25 cellular contexts compared by ENCODE assay signal in genomic region chr17:48624118-48624517, GRCh38. TPM values are rescaled to one million over a fixed set of nuclear protein-coding genes. Genes with fewer than 3 reads are reported as not detected.
DNase-seq lines count a peak whose midpoint lies in the region; ATAC-seq, FAIRE-seq and TF ChIP-seq lines count a peak whose summit lies in the region.
"Had no signal": no experiment of that assay in that cellular context is flagged by ENCODE, and none has a peak within 500 bp of the region (broad histone marks: within the 10 kb centered on the region; RNA-seq: fewer than 3 reads in every experiment).

No MANE protein-coding gene starts in this region.

- no peak for ATAC-seq in activated T-cell treated with anti-CD3 and anti-CD28 coated beads, Interleukin-2, amount 50 U/mL, for 4 hours
- ATAC-seq in stimulated activated naive B cell treated with anti-CD40 and anti-IgM and Interleukin-4, amounts not matched to agents 10 μg/mL and 1 μg/mL and 100 μg/mL, for 72 hours (replicated peaks): no peak
- ATAC-seq in GM21515 (IDR thresholded peaks at IDR 0.05; ENCODE audit: unreplicated experiment): no peak
- ATAC-seq: foreskin keratinocyte had no signal

- H3K27ac ChIP-seq in SK-N-MC (no peak overlapping the region), kidney (ENCODE audit: low read depth in 2 of 2, low read length in 2 of 2) (peak overlapping the region in 1 of 2 donors; percentile 91)
- H3K27ac ChIP-seq: breast epithelium, foreskin keratinocyte, vagina had no signal

- peaks cover 86% of the 10 kb centered on the region for H3K27me3 Mint-ChIP-seq in activated T-cell treated with anti-CD3 and anti-CD28 coated beads, Interleukin-2, amount 50 U/mL, for 4 hours (ENCODE audit: low read depth)
- H3K27me3 Mint-ChIP-seq in stimulated activated naive B cell treated with anti-CD40 and anti-IgM and Interleukin-4, amounts not matched to agents 10 μg/mL and 1 μg/mL and 100 μg/mL, for 72 hours: peaks cover 74 to 94% of the 10 kb centered on the region in 2 donors

- no peaks in the 10 kb centered on the region for H3K9me3 Mint-ChIP-seq in activated T-cell treated with anti-CD3 and anti-CD28 coated beads, Interleukin-2, amount 50 U/mL, for 4 hours
- no peaks in the 10 kb centered on the region for H3K9me3 Mint-ChIP-seq in stimulated activated naive B cell treated with anti-CD40 and anti-IgM and Interleukin-4, amounts not matched to agents 10 μg/mL and 1 μg/mL and 100 μg/mL, for 72 hours
- H3K9me3 Mint-ChIP-seq: activated naive CD8-positive, alpha-beta T cell treated with anti-CD3 and anti-CD28 coated beads, Interleukin-2, amount 10 ng/mL, durations not matched to agents 7 days and 5 days; memory B cell had no signal

- peaks cover 16% of the 10 kb centered on the region for H3K4me1 Mint-ChIP-seq in activated T-cell treated with anti-CD3 and anti-CD28 coated beads, Interleukin-2, amount 50 U/mL, for 4 hours (ENCODE audit: low read depth)
- H3K4me1 Mint-ChIP-seq in stimulated activated naive B cell treated with anti-CD40 and anti-IgM and Interleukin-4, amounts not matched to agents 10 μg/mL and 1 μg/mL and 100 μg/mL, for 72 hours: peaks cover 12 to 27% of the 10 kb centered on the region in 2 donors

- no peaks in the 10 kb centered on the region for H3K36me3 Mint-ChIP-seq in activated T-cell treated with anti-CD3 and anti-CD28 coated beads, Interleukin-2, amount 50 U/mL, for 4 hours (ENCODE audit: insufficient read depth)
- H3K36me3 Mint-ChIP-seq in stimulated activated naive B cell treated with anti-CD40 and anti-IgM and Interleukin-4, amounts not matched to agents 10 μg/mL and 1 μg/mL and 100 μg/mL, for 72 hours: no peaks in the 10 kb centered on the region
- H3K36me3 Mint-ChIP-seq: activated naive CD8-positive, alpha-beta T cell treated with anti-CD3 and anti-CD28 coated beads, Interleukin-2, amount 10 ng/mL, durations not matched to agents 7 days and 5 days; memory B cell had no signal

- intact Hi-C loops in kidney (cut with DNase I): no loop called here

- FAIRE-seq in kidney (lab: Jason Lieb, UNC): no peak
- FAIRE-seq: GM12892 had no signal

- H3K4me3 ChIP-seq in SK-N-MC (peak overlapping the region; percentile 90; the same call in 1 of the 2 replicates), kidney (ENCODE audit: low read length in 2 of 2) (peak overlapping the region; percentile 52 to 65)

- DNase-seq in activated T-cell treated with anti-CD3 and anti-CD28 coated beads, Interleukin-2, amount 50 U/mL, for 4 hours: no peak
- no peak for DNase-seq in activated T-cell treated with anti-CD3 and anti-CD28 coated beads, Interleukin-2, amount 50 U/mL, for 48 hours
- DNase-seq in SK-N-MC (ENCODE audit: low read depth, low spot score) (no peak), kidney (no peak), T-helper 2 cell (no peak), epidermal melanocyte (ENCODE audit: insufficient read length, low spot score) (no peak)
- no peak for DNase-seq in stimulated activated naive B cell treated with anti-CD40 and anti-IgM and Interleukin-4, amounts not matched to agents 10 μg/mL and 1 μg/mL and 100 μg/mL, for 72 hours
- DNase-seq: ACHN; activated naive CD8-positive, alpha-beta T cell treated with anti-CD3 and anti-CD28 coated beads, Interleukin-2, amount 10 ng/mL, durations not matched to agents 7 days and 5 days; dermis blood vessel endothelial cell; DMS53; foreskin keratinocyte; hypothalamus; NCI-H1930; NCI-H446; NK-92 treated with Interleukin-12 subunit alpha and Interleukin-12 subunit beta, amount 100 ng/mL, for 24 hours; RPMI8226; stimulated activated CD4-positive, alpha-beta T cell treated with anti-CD3 and anti-CD28 coated beads, Interleukin-4, amount 100 ng/mL, for 24 hours; substantia nigra had no signal

- H3K4me3 Mint-ChIP-seq in activated T-cell treated with anti-CD3 and anti-CD28 coated beads, Interleukin-2, amount 50 U/mL, for 4 hours: peak overlapping the region; percentile 52
- no peak overlapping the region for H3K4me3 Mint-ChIP-seq in stimulated activated naive B cell treated with anti-CD40 and anti-IgM and Interleukin-4, amounts not matched to agents 10 μg/mL and 1 μg/mL and 100 μg/mL, for 72 hours
- H3K4me3 Mint-ChIP-seq: activated naive CD8-positive, alpha-beta T cell treated with anti-CD3 and anti-CD28 coated beads, Interleukin-2, amount 10 ng/mL, durations not matched to agents 7 days and 5 days; memory B cell had no signal

- peak overlapping the region; percentile 51 for H3K27ac Mint-ChIP-seq in stimulated activated naive B cell treated with anti-CD40 and anti-IgM and Interleukin-4, amounts not matched to agents 10 μg/mL and 1 μg/mL and 100 μg/mL, for 72 hours
- H3K27ac Mint-ChIP-seq: activated naive CD8-positive, alpha-beta T cell treated with anti-CD3 and anti-CD28 coated beads, Interleukin-2, amount 10 ng/mL, durations not matched to agents 7 days and 5 days; CD14-positive monocyte; memory B cell had no signal

- H3K4me1 ChIP-seq in kidney (ENCODE audit: control insufficient read depth in 1 of 2, insufficient read depth in 1 of 2, low read depth in 1 of 2, low read length in 2 of 2): peaks cover 0 to 8% of the 10 kb centered on the region in 2 donors
- H3K4me1 ChIP-seq: foreskin keratinocyte had no signal

- H3K9me3 ChIP-seq in SK-N-MC (ENCODE audit: low read depth, low read length): no peaks in the 10 kb centered on the region
- H3K9me3 ChIP-seq in kidney (ENCODE audit: control insufficient read depth in 1 of 2, low read length in 2 of 2): no peaks in the 10 kb centered on the region
- H3K9me3 ChIP-seq: breast epithelium, vagina had no signal

- TF ChIP-seq CTCF in kidney (IDR thresholded peaks at IDR 0.05; ENCODE audit: borderline replicate concordance, extremely low read depth, insufficient read depth): no peak

- H3K9ac ChIP-seq in SK-N-MC (ENCODE audit: insufficient read length) (no peak overlapping the region), kidney (ENCODE audit: low read length in 2 of 2) (peak overlapping the region in 1 of 2 donors; percentile 74)

- H3K36me3 ChIP-seq in SK-N-MC (ENCODE audit: insufficient read depth, low read length) (no peaks in the 10 kb centered on the region), kidney (ENCODE audit: control insufficient read depth in 1 of 2, insufficient read depth in 2 of 2, low read length in 2 of 2) (no peaks in the 10 kb centered on the region)
- H3K36me3 ChIP-seq: breast epithelium, vagina had no signal

RNA-seq across cellular contexts. Expression of gene HOXB9, which starts 2.0 kb away (rescaled TPM):
- 1 to 10 TPM in 2 of 3 donors, under 1 TPM in 1; 0.63 to 1.4 (median 1.2) TPM for total RNA-seq in activated T-cell treated with anti-CD3 and anti-CD28 coated beads, Interleukin-2, amount 50 U/mL, for 4 hours
- 45.8 TPM for total RNA-seq in kidney
- 29.2 TPM for polyA plus RNA-seq in kidney (ENCODE audit: insufficient read depth, low read depth, low replicate concordance)
- total RNA-seq: foreskin keratinocyte, vagina had no signal
- polyA plus RNA-seq: CD14-positive monocyte, foreskin keratinocyte had no signal

RNA-seq across cellular contexts. Expression of gene HOXB8, which starts 9.0 kb away (rescaled TPM):
- under 1 TPM in 2 of 3 donors, not detected in 1; 0.14 to 0.18 TPM for total RNA-seq in activated T-cell treated with anti-CD3 and anti-CD28 coated beads, Interleukin-2, amount 50 U/mL, for 4 hours
- total RNA-seq in kidney: 48.7 TPM
- 19.3 TPM for polyA plus RNA-seq in kidney (ENCODE audit: insufficient read depth, low read depth, low replicate concordance)
- total RNA-seq: activated naive CD8-positive, alpha-beta T cell treated with anti-CD3 and anti-CD28 coated beads, Interleukin-2, amount 10 ng/mL, durations not matched to agents 7 days and 5 days; foreskin keratinocyte; vagina had no signal
- polyA plus RNA-seq: CD14-positive monocyte, foreskin keratinocyte had no signal

RNA-seq across cellular contexts. Expression of gene HOXB7, which starts 13.3 kb away (rescaled TPM):
- under 1 TPM; 0.18 to 0.43 (median 0.38) TPM for total RNA-seq in activated T-cell treated with anti-CD3 and anti-CD28 coated beads, Interleukin-2, amount 50 U/mL, for 4 hours
- 45.4 TPM for total RNA-seq in kidney
- 49.6 TPM for polyA plus RNA-seq in kidney (ENCODE audit: insufficient read depth, low read depth, low replicate concordance)
- polyA plus RNA-seq: CD14-positive monocyte had no signal

RNA-seq across cellular contexts. Expression of gene HOXB6, which starts 19.3 kb away (rescaled TPM):
- total RNA-seq in activated T-cell treated with anti-CD3 and anti-CD28 coated beads, Interleukin-2, amount 50 U/mL, for 4 hours: under 1 TPM in 2 of 3 donors, not detected in 1; 0.24 to 0.27 TPM
- total RNA-seq in kidney: 90.2 TPM
- 44.0 TPM for polyA plus RNA-seq in kidney (ENCODE audit: insufficient read depth, low read depth, low replicate concordance)
- total RNA-seq: activated naive CD8-positive, alpha-beta T cell treated with anti-CD3 and anti-CD28 coated beads, Interleukin-2, amount 10 ng/mL, durations not matched to agents 7 days and 5 days; foreskin keratinocyte had no signal
- polyA plus RNA-seq: CD14-positive monocyte, foreskin keratinocyte had no signal

RNA-seq across cellular contexts. Expression of gene HOXB5, which starts 30.5 kb away (rescaled TPM):
- total RNA-seq in activated T-cell treated with anti-CD3 and anti-CD28 coated beads, Interleukin-2, amount 50 U/mL, for 4 hours: under 1 TPM in 1 of 3 donors, not detected in 2; 0.08 TPM
- total RNA-seq in kidney: 27.0 TPM
- polyA plus RNA-seq in kidney (ENCODE audit: insufficient read depth, low read depth, low replicate concordance): 12.3 TPM
- total RNA-seq: activated naive CD8-positive, alpha-beta T cell treated with anti-CD3 and anti-CD28 coated beads, Interleukin-2, amount 10 ng/mL, durations not matched to agents 7 days and 5 days; foreskin keratinocyte had no signal
- polyA plus RNA-seq: CD14-positive monocyte, foreskin keratinocyte had no signal

Comparison
In these comparisons a context has a peak if more than half of its experiments do, and no peak if none do; other contexts are left out.
1. RNA of gene HOXB9, which starts 2.0 kb away (total RNA-seq): 45.8 TPM in kidney (single experiment); 0.63 to 1.4 TPM in activated T-cell treated with anti-CD3 and anti-CD28 coated beads, Interleukin-2, amount 50 U/mL, for 4 hours; every median in the first group is over 10 times any median in the second.
2. RNA of gene HOXB8, which starts 9.0 kb away (total RNA-seq): 48.7 TPM in kidney (single experiment); 0.14 to 0.18 TPM in activated T-cell treated with anti-CD3 and anti-CD28 coated beads, Interleukin-2, amount 50 U/mL, for 4 hours; every median in the first group is over 10 times any median in the second.
3. RNA of gene HOXB7, which starts 13.3 kb away (total RNA-seq): 45.4 TPM in kidney (single experiment); 0.18 to 0.43 TPM in activated T-cell treated with anti-CD3 and anti-CD28 coated beads, Interleukin-2, amount 50 U/mL, for 4 hours; every median in the first group is over 10 times any median in the second.